In the genomic region with DNA sequence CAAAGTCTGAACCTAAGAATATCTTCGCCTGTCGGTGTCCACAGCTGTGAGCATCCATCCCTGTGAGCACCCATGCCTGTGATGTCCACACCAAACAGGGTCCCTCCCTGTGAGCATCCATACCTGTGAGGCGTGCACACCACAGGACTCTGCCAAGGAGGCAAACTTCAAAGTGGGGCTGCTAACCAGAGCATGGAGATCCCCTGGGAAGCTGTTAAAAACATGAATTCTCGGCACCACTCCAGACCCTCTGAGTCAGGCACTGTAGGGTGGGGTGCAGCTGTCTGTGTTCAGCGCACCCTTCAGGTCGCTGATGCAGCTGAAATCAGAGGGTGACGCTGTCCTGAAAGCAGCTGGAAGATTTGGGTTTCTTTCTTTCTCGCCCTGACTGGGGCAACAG, we compare ENCODE assay signal across 21 cellular contexts.
A peak's percentile ranks its signal among the peaks of the same experiment; 100 is the strongest.
DNase-seq lines count a peak whose midpoint lies in the region; TF ChIP-seq lines count a peak whose summit lies in the region.
"Had no signal": no experiment of that assay in that cellular context is flagged by ENCODE, and none has a peak within 500 bp of the region (broad histone marks: within the 10 kb centered on the region; RNA-seq: fewer than 3 reads in every experiment).

No MANE protein-coding gene starts in this region.

- H3K4me1 ChIP-seq in SJSA1 (replicated peaks): peaks cover 44% of the 10 kb centered on the region
- H3K4me1 ChIP-seq in tibial nerve: peaks cover 0 to 5% (median 0%) of the 10 kb centered on the region in 4 donors

- H3K4me3 ChIP-seq in SJSA1 (no peak overlapping the region), fibroblast of villous mesenchyme (ENCODE audit: low read depth, low read length) (no peak overlapping the region), skeletal muscle cell (ENCODE audit: low read depth, low read length) (no peak overlapping the region), tibial nerve (no peak overlapping the region)
- H3K4me3 ChIP-seq: ascending aorta, neural progenitor cell had no signal

- peak; percentile 1 for DNase-seq in NCI-H2171 (lab: John Stamatoyannopoulos, UW)
- DNase-seq in NCI-H2171 treated with DMSO at 0.1 percent for 48 hours (lab: John Stamatoyannopoulos, UW): no peak
- peak; percentile 56 to 70 for DNase-seq in SJSA1 (ENCODE audit: low read depth in 1 of 2, low spot score in 2 of 2)
- peak; percentile 48 for DNase-seq in fibroblast of villous mesenchyme (ENCODE audit: low read depth)
- peak; percentile 39 for DNase-seq in skeletal muscle cell (ENCODE audit: low read depth)
- no peak for DNase-seq in globus pallidus (ENCODE audit: low spot score)
- DNase-seq in tibial nerve (ENCODE audit: low spot score in 2 of 2): no peak
- no peak for DNase-seq in central memory CD4-positive, alpha-beta T cell
- DNase-seq: 8988T; activated B cell treated with CpG ODN at 0.5 μM for 24 hours; activated CD8-positive, alpha-beta memory T cell treated with anti-CD3 and anti-CD28 coated beads, Interleukin-2, amount 50 U/mL, for 4 hours; activated naive CD8-positive, alpha-beta T cell treated with anti-CD3 and anti-CD28 coated beads for 36 hours; DND-41; effector CD8-positive, alpha-beta T cell; KG1; kidney; NCI-H1694; NCI-H526; T-helper 9 cell had no signal

- H3K27me3 ChIP-seq in SJSA1 (replicated peaks) (no peaks in the 10 kb centered on the region), tibial nerve (no peaks in the 10 kb centered on the region)
- H3K27me3 ChIP-seq: ascending aorta, neural progenitor cell had no signal

- WGBS in tibial nerve, 2 donors: 71 to 86% methylated on average over 8 of the region's 8 CpGs

- no peak for TF ChIP-seq POLR2A in tibial nerve (IDR thresholded peaks at IDR 0.05)

- H3K27ac ChIP-seq in SJSA1: no peak overlapping the region
- H3K27ac ChIP-seq in tibial nerve: no peak overlapping the region
- H3K27ac ChIP-seq: ascending aorta, neural progenitor cell had no signal

- H3K9me3 ChIP-seq in SJSA1 (replicated peaks) (peaks cover 5% of the 10 kb centered on the region), tibial nerve (peaks cover 0 to 23% (median 0%) of the 10 kb centered on the region in 4 donors)
- H3K9me3 ChIP-seq: ascending aorta had no signal

- TF ChIP-seq CTCF in fibroblast of villous mesenchyme (IDR thresholded peaks at IDR 0.05; ENCODE audit: insufficient read depth, low read depth, low read length) (no peak), tibial nerve (IDR thresholded peaks at IDR 0.05) (no peak)

- H3K36me3 ChIP-seq in SJSA1: no peaks in the 10 kb centered on the region
- H3K36me3 ChIP-seq in tibial nerve: no peaks in the 10 kb centered on the region
- H3K36me3 ChIP-seq: ascending aorta, neural progenitor cell had no signal

- no peak for TF ChIP-seq EP300 in tibial nerve (IDR thresholded peaks at IDR 0.05)

Comparison
In these comparisons a context has a peak if more than half of its experiments do, and no peak if none do; other contexts are left out.
1. DNase-seq: peak in NCI-H2171 (single experiment), SJSA1 (2 of 2), fibroblast of villous mesenchyme (single experiment) and skeletal muscle cell (single experiment); none in NCI-H2171 treated with DMSO at 0.1 percent for 48 hours (single experiment), globus pallidus (single experiment), tibial nerve (0 of 2) and central memory CD4-positive, alpha-beta T cell (single experiment).